Comparison of ENCODE assay signal across 27 cellular contexts in genomic region chr6:14501914-14502313, GRCh38.
DNase-seq lines count a peak whose midpoint lies in the region; ATAC-seq, FAIRE-seq and TF ChIP-seq lines count a peak whose summit lies in the region.
"Had no signal": no experiment of that assay in that cellular context is flagged by ENCODE, and none has a peak within 500 bp of the region (broad histone marks: within the 10 kb centered on the region; RNA-seq: fewer than 3 reads in every experiment).

No MANE protein-coding gene starts in this region.

- peak; percentile 42 for FAIRE-seq in HTR-8/SVneo (lab: Jason Lieb, UNC)
- FAIRE-seq: GM12891, islet of Langerhans had no signal

- H3K36me3 ChIP-seq in breast epithelium: no peaks in the 10 kb centered on the region
- H3K36me3 ChIP-seq: Peyer's patch, prostate gland, sigmoid colon, transverse colon had no signal

- H3K9me3 ChIP-seq in breast epithelium: no peaks in the 10 kb centered on the region
- H3K9me3 ChIP-seq: Peyer's patch, prostate gland, sigmoid colon, transverse colon had no signal

- H3K4me1 Mint-ChIP-seq in activated naive CD4-positive, alpha-beta T cell treated with anti-CD3 and anti-CD28 coated beads for 36 hours (ENCODE audit: low read depth): peaks cover 11% of the 10 kb centered on the region

- no peaks in the 10 kb centered on the region for H3K27me3 ChIP-seq in breast epithelium
- H3K27me3 ChIP-seq: Peyer's patch, sigmoid colon, transverse colon had no signal

- H3K27ac Mint-ChIP-seq in activated naive CD4-positive, alpha-beta T cell treated with anti-CD3 and anti-CD28 coated beads for 36 hours: no peak overlapping the region
- H3K27ac Mint-ChIP-seq: activated CD8-positive, alpha-beta T cell treated with anti-CD3 and anti-CD28 coated beads for 36 hours; mesothelial cell of epicardium had no signal

- no peak overlapping the region for H3K4me3 ChIP-seq in breast epithelium
- H3K4me3 ChIP-seq: coronary artery, Peyer's patch, prostate gland, sigmoid colon, transverse colon had no signal

- H3K36me3 Mint-ChIP-seq in activated naive CD4-positive, alpha-beta T cell treated with anti-CD3 and anti-CD28 coated beads for 36 hours (ENCODE audit: low read depth): no peaks in the 10 kb centered on the region
- H3K36me3 Mint-ChIP-seq: activated naive CD4-positive, alpha-beta T cell treated with anti-CD3 and anti-CD28 coated beads, Interleukin-2, amount 50 U/mL, for 72 hours; mesothelial cell of epicardium had no signal

- TF ChIP-seq CTCF in breast epithelium (IDR thresholded peaks at IDR 0.05): no peak

- intact Hi-C loops in breast epithelium (cut with DNase I; ENCODE audit: low total_unique reads): no loop called here
- intact Hi-C loops in activated naive CD4-positive, alpha-beta T cell treated with anti-CD3 and anti-CD28 coated beads for 36 hours (cut with micrococcal nuclease): no loop called here

- CTCF ChIA-PET in activated naive CD4-positive, alpha-beta T cell treated with anti-CD3 and anti-CD28 coated beads for 36 hours (lab: Charles Lee): no interaction called here

- no peaks in the 10 kb centered on the region for H3K4me1 ChIP-seq in breast epithelium
- H3K4me1 ChIP-seq: Peyer's patch, prostate gland had no signal

- H3K27ac ChIP-seq in breast epithelium: no peak overlapping the region
- H3K27ac ChIP-seq: coronary artery, prostate gland, sigmoid colon, transverse colon had no signal

- ATAC-seq in GM21786 (IDR thresholded peaks at IDR 0.05; ENCODE audit: unreplicated experiment): no peak
- ATAC-seq: activated CD8-positive, alpha-beta T cell treated with anti-CD3 and anti-CD28 coated beads for 36 hours; left ventricle myocardium superior had no signal

- H3K9me3 Mint-ChIP-seq in activated naive CD4-positive, alpha-beta T cell treated with anti-CD3 and anti-CD28 coated beads for 36 hours: no peaks in the 10 kb centered on the region
- H3K9me3 Mint-ChIP-seq: activated CD8-positive, alpha-beta T cell treated with anti-CD3 and anti-CD28 coated beads for 36 hours; mesothelial cell of epicardium had no signal

- DNase-seq in HTR-8/SVneo (ENCODE audit: insufficient read length, low spot score) (no peak), amniotic epithelial cell (ENCODE audit: low read depth) (peak; percentile 28), iris pigment epithelial cell (ENCODE audit: low read depth) (peak; percentile 23), NCI-H446 (lab: John Stamatoyannopoulos, UW) (no peak), breast epithelium (ENCODE audit: low spot score in 2 of 2) (no peak)
- DNase-seq in activated naive CD4-positive, alpha-beta T cell treated with anti-CD3 and anti-CD28 coated beads for 36 hours: no peak
- DNase-seq: activated CD4-positive, alpha-beta T cell treated with anti-CD3 and anti-CD28 coated beads for 1 hour; activated CD8-positive, alpha-beta T cell treated with anti-CD3 and anti-CD28 coated beads for 36 hours; C1 segment of cervical spinal cord; DMS153; effector memory CD4-positive, alpha-beta T cell; left ventricle myocardium superior; naive B cell; NCI-H2081; NCI-H526 treated with DMSO at 0.1 percent for 48 hours; SHP77 treated with DMSO at 0.1 percent for 48 hours; sigmoid colon; stimulated activated CD4-positive, alpha-beta T cell treated with anti-CD3 and anti-CD28 coated beads, Interleukin-4, amount 100 ng/mL, for 24 hours; transverse colon had no signal

- peaks cover 1% of the 10 kb centered on the region for H3K27me3 Mint-ChIP-seq in activated naive CD4-positive, alpha-beta T cell treated with anti-CD3 and anti-CD28 coated beads for 36 hours (ENCODE audit: low read depth)
- H3K27me3 Mint-ChIP-seq: activated CD8-positive, alpha-beta T cell treated with anti-CD3 and anti-CD28 coated beads for 36 hours; naive B cell had no signal

- TF ChIP-seq POLR2A in breast epithelium (IDR thresholded peaks at IDR 0.05): no peak

- H3K4me3 Mint-ChIP-seq in activated naive CD4-positive, alpha-beta T cell treated with anti-CD3 and anti-CD28 coated beads for 36 hours: no peak overlapping the region
- H3K4me3 Mint-ChIP-seq: activated CD8-positive, alpha-beta T cell treated with anti-CD3 and anti-CD28 coated beads for 36 hours; mesothelial cell of epicardium; naive B cell had no signal

Comparison
In these comparisons a context has a peak if more than half of its experiments do, and no peak if none do; other contexts are left out.
1. DNase-seq: peak in amniotic epithelial cell (single experiment) and iris pigment epithelial cell (single experiment); none in HTR-8/SVneo (single experiment), NCI-H446 (0 of 2), breast epithelium (0 of 2) and activated naive CD4-positive, alpha-beta T cell treated with anti-CD3 and anti-CD28 coated beads for 36 hours (single experiment).